Comparison of ENCODE assay signal across 8 cellular contexts in the genomic region with DNA sequence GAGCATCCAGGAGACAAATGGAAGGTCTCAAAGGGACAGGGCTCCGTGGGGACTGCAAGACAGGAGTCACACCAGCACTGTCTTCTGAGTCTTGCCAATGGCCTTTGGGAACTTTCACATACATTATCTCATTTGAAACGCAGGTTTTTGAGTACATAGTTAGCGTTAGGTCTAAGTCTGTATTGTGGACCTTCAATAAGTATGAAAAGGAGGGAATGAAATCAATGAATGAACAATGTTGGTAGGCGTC. TPM values are rescaled to one million over a fixed set of nuclear protein-coding genes. Genes with fewer than 3 reads are reported as not detected.
DNase-seq lines count a peak whose midpoint lies in the region; ATAC-seq, FAIRE-seq and TF ChIP-seq lines count a peak whose summit lies in the region.

No MANE protein-coding gene starts in this region.

- ATAC-seq in GM21423 (IDR thresholded peaks at IDR 0.05; ENCODE audit: unreplicated experiment): no peak
- ATAC-seq in HG02970 (IDR thresholded peaks at IDR 0.05; ENCODE audit: low FRiP score, unreplicated experiment): no peak

- DNase-seq in HAP-1 (ENCODE audit: low spot score in 2 of 2) (no peak), astrocyte (ENCODE audit: low read depth) (no peak), keratinocyte (ENCODE audit: low read depth, low spot score) (no peak), suprapubic skin (ENCODE audit: low spot score in 2 of 2) (no peak), HUDEP-2 (lab: John Stamatoyannopoulos, UW; ENCODE audit: unreplicated experiment in 76 of 76) (no peak), NCI-H1436 (lab: John Stamatoyannopoulos, UW) (no peak)

- H3K36me3 Mint-ChIP-seq in astrocyte (ENCODE audit: low read depth, unreplicated experiment): peaks cover 9% of the 10 kb centered on the region

- H3K4me2 ChIP-seq in astrocyte (ENCODE audit: low read length) (peak overlapping the region; percentile 91), keratinocyte (ENCODE audit: control insufficient read depth, extremely low read depth, insufficient read depth, low read depth, low read length) (peak overlapping the region; percentile 84)

- H3K4me1 ChIP-seq in HAP-1 (peaks cover 5% of the 10 kb centered on the region; the same call in 1 of the 2 replicates), astrocyte (ENCODE audit: insufficient read depth, low read length) (peaks cover 16% of the 10 kb centered on the region), keratinocyte (ENCODE audit: control insufficient read depth, extremely low read depth, insufficient read depth, low read length) (peaks cover 25% of the 10 kb centered on the region), suprapubic skin (peaks cover 35% of the 10 kb centered on the region)

- H3K27ac ChIP-seq in astrocyte (ENCODE audit: low read depth, low read length) (peak overlapping the region; percentile 99), keratinocyte (ENCODE audit: control insufficient read depth, insufficient read depth, low read length) (peak overlapping the region; percentile 93), suprapubic skin (peak overlapping the region; percentile 97)

- H3K27ac Mint-ChIP-seq in astrocyte (ENCODE audit: unreplicated experiment): no peak overlapping the region

- in situ Hi-C loops in HAP-1 (cut with MboI; ENCODE audit: low sequenced_read_pairs): no loop called here

- H3K4me3 ChIP-seq in HAP-1: peak overlapping the region; percentile 96
- H3K4me3 ChIP-seq in astrocyte (ENCODE audit: insufficient read depth, low read depth, low read length): peak overlapping the region; percentile 86
- H3K4me3 ChIP-seq in keratinocyte (ENCODE audit: control insufficient read depth in 2 of 3, extremely low read depth in 1 of 3, insufficient read depth in 2 of 3, low read depth in 1 of 3, low read length in 3 of 3): peak overlapping the region; percentile 65 to 87 (median 73)
- H3K4me3 ChIP-seq in suprapubic skin: peak overlapping the region; percentile 57

- FAIRE-seq in astrocyte (lab: Jason Lieb, UNC) (no peak), keratinocyte (lab: Jason Lieb, UNC) (no peak)

- peaks cover 16% of the 10 kb centered on the region for H3K36me3 ChIP-seq in HAP-1 (replicated peaks)
- peaks cover 11% of the 10 kb centered on the region for H3K36me3 ChIP-seq in astrocyte (ENCODE audit: insufficient read depth, low read length)
- H3K36me3 ChIP-seq in keratinocyte (ENCODE audit: control insufficient read depth in 2 of 2, extremely low read depth in 1 of 2, insufficient read depth in 2 of 2, low read length in 2 of 2): peaks cover 5 to 10% of the 10 kb centered on the region in 2 experiments
- peaks cover 20% of the 10 kb centered on the region for H3K36me3 ChIP-seq in suprapubic skin

- TF ChIP-seq POLR2A in suprapubic skin (IDR thresholded peaks at IDR 0.05): no peak

- H3K79me2 ChIP-seq in astrocyte (ENCODE audit: insufficient read depth, low read length) (peaks cover 41% of the 10 kb centered on the region), keratinocyte (ENCODE audit: control insufficient read depth, insufficient read depth, low read length) (peaks cover 34% of the 10 kb centered on the region)

- peaks cover 8% of the 10 kb centered on the region for H3K4me1 Mint-ChIP-seq in astrocyte (ENCODE audit: low read depth, unreplicated experiment)

- H3K27me3 ChIP-seq in HAP-1 (ENCODE audit: low read depth): no peaks in the 10 kb centered on the region
- H3K27me3 ChIP-seq in astrocyte (ENCODE audit: insufficient read depth, low read length): no peaks in the 10 kb centered on the region
- no peaks in the 10 kb centered on the region for H3K27me3 ChIP-seq in keratinocyte (ENCODE audit: control insufficient read depth, extremely low read depth, insufficient read depth, low read length)
- H3K27me3 ChIP-seq in suprapubic skin: no peaks in the 10 kb centered on the region

- H3K4me3 Mint-ChIP-seq in astrocyte (ENCODE audit: unreplicated experiment): no peak overlapping the region

- H4K20me1 ChIP-seq in astrocyte (ENCODE audit: insufficient read depth, low read length): peaks cover 7% of the 10 kb centered on the region
- no peaks in the 10 kb centered on the region for H4K20me1 ChIP-seq in keratinocyte (ENCODE audit: control insufficient read depth, extremely low read depth, insufficient read depth, low read length)

- H3K9me3 ChIP-seq in HAP-1 (no peaks in the 10 kb centered on the region), astrocyte (ENCODE audit: insufficient read depth, low read depth, low read length) (no peaks in the 10 kb centered on the region), keratinocyte (ENCODE audit: control insufficient read depth, low read depth, low read length) (no peaks in the 10 kb centered on the region), suprapubic skin (no peaks in the 10 kb centered on the region)

- dilution Hi-C loops in keratinocyte (cut with MboI; ENCODE audit: extremely low pct_ligation_motif_present, low sequenced_read_pairs): no loop called here

- peak overlapping the region; percentile 98 for H2AFZ ChIP-seq in astrocyte (ENCODE audit: low read depth, low read length)
- peak overlapping the region; percentile 96 for H2AFZ ChIP-seq in keratinocyte (ENCODE audit: control insufficient read depth, low read length)

- H3K9me3 Mint-ChIP-seq in astrocyte (ENCODE audit: unreplicated experiment): no peaks in the 10 kb centered on the region

- peak overlapping the region; percentile 96 for H3K9ac ChIP-seq in astrocyte (ENCODE audit: low read length)
- peak overlapping the region; percentile 89 for H3K9ac ChIP-seq in keratinocyte (ENCODE audit: control insufficient read depth, extremely low read depth, insufficient read depth, low read length)

- WGBS in suprapubic skin: 76% methylated on average over 4 of the region's 4 CpGs

- no peaks in the 10 kb centered on the region for H3K9me1 ChIP-seq in keratinocyte (ENCODE audit: control insufficient read depth, extremely low read depth, insufficient read depth, low read length)

- no peaks in the 10 kb centered on the region for H3K27me3 Mint-ChIP-seq in astrocyte (ENCODE audit: low read depth, unreplicated experiment)

- no peak for TF ChIP-seq EP300 in suprapubic skin (IDR thresholded peaks at IDR 0.05)

- TF ChIP-seq CTCF in astrocyte (IDR thresholded peaks at IDR 0.05; ENCODE audit: insufficient read depth, low read depth, low read length): no peak
- no peak for TF ChIP-seq CTCF in keratinocyte (optimal IDR thresholded peaks at IDR 0.05 in 1 of 3, IDR thresholded peaks at IDR 0.05 in 1 of 3, conservative IDR thresholded peaks at IDR 0.05 in 1 of 3; ENCODE audit: extremely low read depth in 1 of 3, insufficient read depth in 2 of 3, low read length in 3 of 3)
- no peak for TF ChIP-seq CTCF in suprapubic skin (IDR thresholded peaks at IDR 0.05)

RNA-seq across cellular contexts. Expression of a gene that starts 0.4 kb away (rescaled TPM):
- total RNA-seq in astrocyte (53.8 and 57.0 TPM in 2 replicates), suprapubic skin (10 to 100 TPM; 64.8 to 91.6 (median 76.3) TPM)
- polyA plus RNA-seq in keratinocyte: 37.7 to 46.4 TPM (median 44.3 TPM) in 3 replicates
- 32.4 TPM for polyA plus RNA-seq in keratinocyte (2011; ENCODE audit: low read depth)
- polyA plus RNA-seq in keratinocyte (2011; cell fraction: cytosol; rRNA removed): 42.2 and 56.1 TPM in 2 replicates
- polyA plus RNA-seq in keratinocyte (2011; cell fraction: nucleus; rRNA removed): 48.2 and 48.7 TPM in 2 replicates
- 19.1 and 26.3 TPM in 2 replicates for polyA plus RNA-seq in keratinocyte (2012; ENCODE audit: low replicate concordance)
- 55.7 to 69.8 TPM (median 68.1 TPM) in 3 replicates for polyA minus RNA-seq in keratinocyte
- polyA minus RNA-seq in keratinocyte (2011; cell fraction: cytosol; rRNA and poly(A)+ RNA removed): 32.0 TPM
- polyA minus RNA-seq in keratinocyte (2011; cell fraction: nucleus; rRNA and poly(A)+ RNA removed): 35.3 and 58.6 TPM in 2 replicates

RNA-seq across cellular contexts. Expression of a gene that starts 19.3 kb away (rescaled TPM):
- 16.7 and 19.8 TPM in 2 replicates for total RNA-seq in astrocyte
- 21.1 to 37.0 TPM (median 29.7 TPM) in 3 replicates for polyA plus RNA-seq in keratinocyte
- polyA plus RNA-seq in keratinocyte (2011; ENCODE audit: low read depth): 18.5 TPM
- polyA plus RNA-seq in keratinocyte (2011; cell fraction: cytosol; rRNA removed): 32.6 and 36.5 TPM in 2 replicates
- 15.8 and 17.0 TPM in 2 replicates for polyA plus RNA-seq in keratinocyte (2011; cell fraction: nucleus; rRNA removed)
- polyA plus RNA-seq in keratinocyte (2012; ENCODE audit: low replicate concordance): 19.2 TPM in 2 replicates
- polyA minus RNA-seq in keratinocyte: 11.4 to 14.1 TPM (median 12.1 TPM) in 3 replicates
- 12.9 TPM for polyA minus RNA-seq in keratinocyte (2011; cell fraction: cytosol; rRNA and poly(A)+ RNA removed)
- 3.0 and 4.4 TPM in 2 replicates for polyA minus RNA-seq in keratinocyte (2011; cell fraction: nucleus; rRNA and poly(A)+ RNA removed)
- 10 to 100 TPM in 3 of 4 donors, 1 to 10 TPM in 1; 7.1 to 18.7 (median 14.1) TPM for total RNA-seq in suprapubic skin

RNA-seq across cellular contexts. Expression of a gene that starts 58.4 kb away (rescaled TPM):
- total RNA-seq in astrocyte (42.0 and 47.4 TPM in 2 replicates), suprapubic skin (10 to 100 TPM; 30.1 to 63.9 (median 43.8) TPM)
- polyA plus RNA-seq in keratinocyte: 26.2 to 52.4 TPM (median 34.7 TPM) in 3 replicates
- 14.5 TPM for polyA plus RNA-seq in keratinocyte (2011; ENCODE audit: low read depth)
- 25.8 and 36.0 TPM in 2 replicates for polyA plus RNA-seq in keratinocyte (2011; cell fraction: cytosol; rRNA removed)
- 45.2 and 60.3 TPM in 2 replicates for polyA plus RNA-seq in keratinocyte (2011; cell fraction: nucleus; rRNA removed)
- 30.2 and 31.3 TPM in 2 replicates for polyA plus RNA-seq in keratinocyte (2012; ENCODE audit: low replicate concordance)
- polyA minus RNA-seq in keratinocyte: 15.3 to 29.9 TPM (median 20.9 TPM) in 3 replicates
- polyA minus RNA-seq in keratinocyte (2011; cell fraction: cytosol; rRNA and poly(A)+ RNA removed): 17.8 TPM
- polyA minus RNA-seq in keratinocyte (2011; cell fraction: nucleus; rRNA and poly(A)+ RNA removed): 15.5 and 23.2 TPM in 2 replicates
